9 cellular contexts compared by ENCODE assay signal in genomic region chr3:112770026-112770626, GRCh38.
DNase-seq lines count a peak whose midpoint lies in the region; ATAC-seq and TF ChIP-seq lines count a peak whose summit lies in the region.
"Had no signal": no experiment of that assay in that cellular context is flagged by ENCODE, and none has a peak within 500 bp of the region (broad histone marks: within the 10 kb centered on the region; RNA-seq: fewer than 3 reads in every experiment).

No MANE protein-coding gene starts in this region.

- POLR2A ChIA-PET in Caco-2 (lab: Charles Lee), result no interaction called here

- H3K36me3 ChIP-seq in right atrium auricular region, result no peaks in the 10 kb centered on the region
- H3K36me3 ChIP-seq in Caco-2 (ENCODE audit: control insufficient read depth, insufficient read depth, low read length), result no peaks in the 10 kb centered on the region

- H3K4me1 Mint-ChIP-seq in activated T-cell treated with anti-CD3 and anti-CD28 coated beads, Interleukin-2, amount 50 U/mL, for 24 hours (ENCODE audit: low read depth), result peaks cover 31% of the 10 kb centered on the region
- no peaks in the 10 kb centered on the region for H3K4me1 Mint-ChIP-seq in Caco-2 (ENCODE audit: low read depth, unreplicated experiment)
- H3K4me1 Mint-ChIP-seq: nephron progenitor cell had no signal

- H3K4me3 Mint-ChIP-seq in activated T-cell treated with anti-CD3 and anti-CD28 coated beads, Interleukin-2, amount 50 U/mL, for 24 hours, result no peak overlapping the region
- no peak overlapping the region for H3K4me3 Mint-ChIP-seq in Caco-2 (ENCODE audit: unreplicated experiment)
- H3K4me3 Mint-ChIP-seq: nephron progenitor cell had no signal

- H3K27me3 ChIP-seq in right atrium auricular region, result no peaks in the 10 kb centered on the region
- H3K27me3 ChIP-seq in Caco-2 (replicated peaks; ENCODE audit: control insufficient read depth, insufficient read depth, low read length), result no peaks in the 10 kb centered on the region

- H3K27ac Mint-ChIP-seq in activated T-cell treated with anti-CD3 and anti-CD28 coated beads, Interleukin-2, amount 50 U/mL, for 24 hours, result peak overlapping the region; percentile 80
- no peak overlapping the region for H3K27ac Mint-ChIP-seq in Caco-2 (ENCODE audit: unreplicated experiment)
- H3K27ac Mint-ChIP-seq: nephron progenitor cell had no signal

- intact Hi-C loops in Right ventricle myocardium superior (cut with DNase I) (loop anchor here (5.0 kb wide), 1 partner anchor 42 kb away; no protein-coding TSS in a partner anchor), left ventricle myocardium superior (cut with micrococcal nuclease) (no loop called here), Caco-2 (cut with micrococcal nuclease; ENCODE audit: unreplicated experiment) (no loop called here)

- DNase-seq in Right ventricle myocardium superior, result peak; percentile 68
- DNase-seq in right atrium auricular region (ENCODE audit: low spot score), result no peak
- DNase-seq in activated T-cell treated with anti-CD3 and anti-CD28 coated beads, Interleukin-2, amount 50 U/mL, for 24 hours, result peak; percentile 47
- DNase-seq in left ventricle myocardium superior, result peak; percentile 50
- peak; percentile 95 for DNase-seq in stromal cell of bone marrow (ENCODE audit: low read depth)
- no peak for DNase-seq in retina
- DNase-seq in Caco-2, result no peak
- DNase-seq in LoVo (ENCODE audit: low spot score), result no peak
- DNase-seq: nephron progenitor cell had no signal

- BruUV-seq in Caco-2 (replicated peaks; lab: Mats Ljungman, UMichigan), result no TSS peak

- ATAC-seq in Right ventricle myocardium superior (ENCODE audit: poor library complexity), result peak; percentile 14
- ATAC-seq in left ventricle myocardium superior, result no peak

- H3K4me3 ChIP-seq in right atrium auricular region (no peak overlapping the region), Caco-2 (ENCODE audit: low read depth, low read length) (no peak overlapping the region)

- H3K27ac ChIP-seq in right atrium auricular region, result peak overlapping the region in 1 of 2 donors; percentile 44

- TF ChIP-seq CTCF in right atrium auricular region (IDR thresholded peaks at IDR 0.05) (no peak), Caco-2 (IDR thresholded peaks at IDR 0.05; ENCODE audit: insufficient read depth in 1 of 2, low read depth in 1 of 2, low read length in 1 of 2, severe bottlenecking in 1 of 2, unreplicated experiment in 1 of 2) (no peak)

- CTCF ChIA-PET in Caco-2 (lab: Charles Lee), result no interaction called here

- H3K4me1 ChIP-seq in right atrium auricular region (peaks cover 0 to 12% of the 10 kb centered on the region in 2 donors), Caco-2 (no peaks in the 10 kb centered on the region)

- no peaks in the 10 kb centered on the region for H3K27me3 Mint-ChIP-seq in activated T-cell treated with anti-CD3 and anti-CD28 coated beads, Interleukin-2, amount 50 U/mL, for 24 hours
- no peaks in the 10 kb centered on the region for H3K27me3 Mint-ChIP-seq in Caco-2 (ENCODE audit: insufficient read depth, unreplicated experiment)

- H3K9me3 ChIP-seq in right atrium auricular region (no peaks in the 10 kb centered on the region), Caco-2 (no peaks in the 10 kb centered on the region)

- no peaks in the 10 kb centered on the region for H3K9me3 Mint-ChIP-seq in activated T-cell treated with anti-CD3 and anti-CD28 coated beads, Interleukin-2, amount 50 U/mL, for 24 hours
- no peaks in the 10 kb centered on the region for H3K9me3 Mint-ChIP-seq in Caco-2 (ENCODE audit: unreplicated experiment)
- H3K9me3 Mint-ChIP-seq: nephron progenitor cell had no signal

- H3K36me3 Mint-ChIP-seq in activated T-cell treated with anti-CD3 and anti-CD28 coated beads, Interleukin-2, amount 50 U/mL, for 24 hours (ENCODE audit: low read depth), result no peaks in the 10 kb centered on the region
- no peaks in the 10 kb centered on the region for H3K36me3 Mint-ChIP-seq in Caco-2 (ENCODE audit: insufficient read depth, unreplicated experiment)

Comparison
In these comparisons a context has a peak if more than half of its experiments do, and no peak if none do; other contexts are left out.
1. DNase-seq: peak in Right ventricle myocardium superior (single experiment), activated T-cell treated with anti-CD3 and anti-CD28 coated beads, Interleukin-2, amount 50 U/mL, for 24 hours (single experiment), left ventricle myocardium superior (single experiment) and stromal cell of bone marrow (single experiment); none in right atrium auricular region (single experiment), retina (single experiment), Caco-2 (0 of 2) and LoVo (single experiment).